ENCODE assay signal across 18 cellular contexts in genomic region chr9:36382484-36382883, GRCh38. TPM values are rescaled to one million over a fixed set of nuclear protein-coding genes. Genes with fewer than 3 reads are reported as not detected.
DNase-seq lines count a peak whose midpoint lies in the region; ATAC-seq lines count a peak whose summit lies in the region.
"Had no signal": no experiment of that assay in that cellular context is flagged by ENCODE, and none has a peak within 500 bp of the region (broad histone marks: within the 10 kb centered on the region; RNA-seq: fewer than 3 reads in every experiment).

No MANE protein-coding gene starts in this region.

- peak overlapping the region; percentile 49 for H3K27ac Mint-ChIP-seq in T-helper 2 cell treated with Interferon-gamma antibody and Interleukin-4, amounts not matched to agents 5 μg/mL and 100 μg/mL, for 36 hours
- peak overlapping the region in 1 of 3 donors; percentile 92 for H3K27ac Mint-ChIP-seq in IgD-negative memory B cell
- peak overlapping the region; percentile 94 for H3K27ac Mint-ChIP-seq in dendritic cell treated with granulocyte-macrophage colony-stimulating factor and Interleukin-4, amounts not matched to agents 40 ng/mL and 50 ng/mL, for 4 days
- peak overlapping the region; percentile 90 to 96 for H3K27ac Mint-ChIP-seq in natural killer cell treated with Interleukin-12 subunit alpha and Interleukin-12 subunit beta and Interleukin-15 and Interleukin-18, amount 100 ng/mL, for 72 hours

- no peaks in the 10 kb centered on the region for H3K9me3 Mint-ChIP-seq in T-helper 2 cell treated with Interferon-gamma antibody and Interleukin-4, amounts not matched to agents 5 μg/mL and 100 μg/mL, for 36 hours
- H3K9me3 Mint-ChIP-seq in IgD-negative memory B cell = no peaks in the 10 kb centered on the region
- H3K9me3 Mint-ChIP-seq in dendritic cell treated with granulocyte-macrophage colony-stimulating factor and Interleukin-4, amounts not matched to agents 40 ng/mL and 50 ng/mL, for 4 days = no peaks in the 10 kb centered on the region
- no peaks in the 10 kb centered on the region for H3K9me3 Mint-ChIP-seq in natural killer cell treated with Interleukin-12 subunit alpha and Interleukin-12 subunit beta and Interleukin-15 and Interleukin-18, amount 100 ng/mL, for 72 hours
- H3K9me3 Mint-ChIP-seq: nephron progenitor cell had no signal

- peaks cover 31% of the 10 kb centered on the region for H3K36me3 Mint-ChIP-seq in T-helper 2 cell treated with Interferon-gamma antibody and Interleukin-4, amounts not matched to agents 5 μg/mL and 100 μg/mL, for 36 hours (ENCODE audit: low read depth)
- H3K36me3 Mint-ChIP-seq in IgD-negative memory B cell = peaks cover 6% of the 10 kb centered on the region
- peaks cover 29% of the 10 kb centered on the region for H3K36me3 Mint-ChIP-seq in dendritic cell treated with granulocyte-macrophage colony-stimulating factor and Interleukin-4, amounts not matched to agents 40 ng/mL and 50 ng/mL, for 4 days (ENCODE audit: low read depth)
- no peaks in the 10 kb centered on the region for H3K36me3 Mint-ChIP-seq in natural killer cell treated with Interleukin-12 subunit alpha and Interleukin-12 subunit beta and Interleukin-15 and Interleukin-18, amount 100 ng/mL, for 72 hours

- no peak for DNase-seq in T-helper 2 cell treated with Interferon-gamma antibody and Interleukin-4, amounts not matched to agents 5 μg/mL and 100 μg/mL, for 36 hours (ENCODE audit: low spot score)
- DNase-seq in T-helper 2 cell (no peak), cerebellar nuclear complex (lab: John Stamatoyannopoulos, UW) (no peak), foreskin melanocyte (no peak)
- DNase-seq in natural killer cell treated with Interleukin-12 subunit alpha and Interleukin-12 subunit beta and Interleukin-15 and Interleukin-18, amount 100 ng/mL, for 72 hours (ENCODE audit: low spot score) = no peak
- DNase-seq: activated CD8-positive, alpha-beta memory T cell treated with anti-CD3 and anti-CD28 coated beads, Interleukin-2, amount 50 U/mL, for 48 hours; Calu3; colonic mucosa; NCI-H146; NCI-H446 treated with DMSO at 0.1 percent for 48 hours; nephron progenitor cell; stimulated activated CD4-positive, alpha-beta T cell treated with anti-CD3 and anti-CD28 coated beads, Interleukin-2, amount 100 ng/mL, for 24 hours; trophoblast cell had no signal

- ATAC-seq in natural killer cell treated with Interleukin-12 subunit alpha and Interleukin-12 subunit beta and Interleukin-15 and Interleukin-18, amount 100 ng/mL, for 72 hours = no peak
- no peak for ATAC-seq in HG03097 (IDR thresholded peaks at IDR 0.05; ENCODE audit: low FRiP score, unreplicated experiment)
- ATAC-seq: esophagus mucosa, left lobe of liver had no signal

- peaks cover 46% of the 10 kb centered on the region for H3K4me1 Mint-ChIP-seq in T-helper 2 cell treated with Interferon-gamma antibody and Interleukin-4, amounts not matched to agents 5 μg/mL and 100 μg/mL, for 36 hours (ENCODE audit: low read depth)
- peaks cover 49 to 55% (median 52%) of the 10 kb centered on the region in 3 donors for H3K4me1 Mint-ChIP-seq in IgD-negative memory B cell
- H3K4me1 Mint-ChIP-seq in dendritic cell treated with granulocyte-macrophage colony-stimulating factor and Interleukin-4, amounts not matched to agents 40 ng/mL and 50 ng/mL, for 4 days (ENCODE audit: low read depth) = peaks cover 51% of the 10 kb centered on the region
- peaks cover 55 to 69% of the 10 kb centered on the region in 2 donors for H3K4me1 Mint-ChIP-seq in natural killer cell treated with Interleukin-12 subunit alpha and Interleukin-12 subunit beta and Interleukin-15 and Interleukin-18, amount 100 ng/mL, for 72 hours (ENCODE audit: low read depth in 2 of 2)

- no peaks in the 10 kb centered on the region for H3K27me3 Mint-ChIP-seq in T-helper 2 cell treated with Interferon-gamma antibody and Interleukin-4, amounts not matched to agents 5 μg/mL and 100 μg/mL, for 36 hours (ENCODE audit: low read depth)
- no peaks in the 10 kb centered on the region for H3K27me3 Mint-ChIP-seq in IgD-negative memory B cell
- H3K27me3 Mint-ChIP-seq in dendritic cell treated with granulocyte-macrophage colony-stimulating factor and Interleukin-4, amounts not matched to agents 40 ng/mL and 50 ng/mL, for 4 days = no peaks in the 10 kb centered on the region
- H3K27me3 Mint-ChIP-seq in natural killer cell treated with Interleukin-12 subunit alpha and Interleukin-12 subunit beta and Interleukin-15 and Interleukin-18, amount 100 ng/mL, for 72 hours = no peaks in the 10 kb centered on the region

- H3K4me3 Mint-ChIP-seq in T-helper 2 cell treated with Interferon-gamma antibody and Interleukin-4, amounts not matched to agents 5 μg/mL and 100 μg/mL, for 36 hours = no peak overlapping the region
- H3K4me3 Mint-ChIP-seq in IgD-negative memory B cell = peak overlapping the region; percentile 52 to 94 (median 75)
- H3K4me3 Mint-ChIP-seq in dendritic cell treated with granulocyte-macrophage colony-stimulating factor and Interleukin-4, amounts not matched to agents 40 ng/mL and 50 ng/mL, for 4 days = no peak overlapping the region
- H3K4me3 Mint-ChIP-seq in natural killer cell treated with Interleukin-12 subunit alpha and Interleukin-12 subunit beta and Interleukin-15 and Interleukin-18, amount 100 ng/mL, for 72 hours = peak overlapping the region; percentile 88
- H3K4me3 Mint-ChIP-seq: nephron progenitor cell had no signal

- intact Hi-C loops in dendritic cell treated with granulocyte-macrophage colony-stimulating factor and Interleukin-4, amounts not matched to agents 40 ng/mL and 50 ng/mL, for 4 days (cut with micrococcal nuclease) = no loop called here

RNA-seq across cellular contexts. Expression of gene RNF38, which starts 17.6 kb away (rescaled TPM):
- 18.5 TPM for polyA plus RNA-seq in IgD-negative memory B cell
- total RNA-seq in natural killer cell treated with Interleukin-12 subunit alpha and Interleukin-12 subunit beta and Interleukin-15 and Interleukin-18, amount 100 ng/mL, for 72 hours = 10 to 100 TPM; 43.9 to 56.9 TPM

Comparison
In these comparisons a context has a peak if more than half of its experiments do, and no peak if none do; other contexts are left out.
1. H3K4me3 Mint-ChIP-seq: peak in IgD-negative memory B cell (4 of 4) and natural killer cell treated with Interleukin-12 subunit alpha and Interleukin-12 subunit beta and Interleukin-15 and Interleukin-18, amount 100 ng/mL, for 72 hours (single experiment); none in T-helper 2 cell treated with Interferon-gamma antibody and Interleukin-4, amounts not matched to agents 5 μg/mL and 100 μg/mL, for 36 hours (single experiment) and dendritic cell treated with granulocyte-macrophage colony-stimulating factor and Interleukin-4, amounts not matched to agents 40 ng/mL and 50 ng/mL, for 4 days (single experiment).